Comparison of ENCODE assay signal across 11 cellular contexts in the genomic region with DNA sequence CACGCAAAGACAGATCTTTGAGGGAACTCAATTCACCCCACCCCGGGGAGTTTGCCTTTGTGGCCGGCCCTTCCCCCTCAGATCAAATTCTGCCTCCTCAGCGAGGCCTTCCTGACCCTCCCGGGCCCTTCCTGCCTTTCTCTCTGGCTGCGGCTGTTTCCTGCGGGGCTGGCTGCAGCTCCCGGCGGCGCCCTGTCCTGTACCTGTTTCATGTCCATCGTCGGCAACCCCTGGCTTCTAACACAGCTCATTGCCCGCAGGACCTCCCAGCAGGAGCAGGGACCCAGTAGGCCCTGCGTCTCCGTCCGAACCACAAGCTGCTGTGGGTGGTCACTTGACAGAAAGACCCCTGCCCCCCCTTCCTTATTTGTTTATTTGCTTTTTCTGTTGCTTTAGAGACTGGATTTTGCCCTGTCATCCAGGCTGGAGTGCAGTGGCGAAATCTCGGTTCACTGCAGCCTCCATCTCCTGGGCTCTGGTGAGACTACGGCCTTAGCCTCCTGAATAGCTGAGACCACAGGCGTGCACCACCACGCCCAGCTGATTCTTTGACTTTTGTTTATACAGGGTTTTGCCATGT. TPM values are rescaled to one million over a fixed set of nuclear protein-coding genes. Genes with fewer than 3 reads are reported as not detected.
DNase-seq lines count a peak whose midpoint lies in the region; ATAC-seq and TF ChIP-seq lines count a peak whose summit lies in the region.
"Had no signal": no experiment of that assay in that cellular context is flagged by ENCODE, and none has a peak within 500 bp of the region (broad histone marks: within the 10 kb centered on the region; RNA-seq: fewer than 3 reads in every experiment).

No MANE protein-coding gene starts in this region.

- H3K27me3 ChIP-seq in liver (ENCODE audit: control insufficient read depth in 4 of 4, insufficient read depth in 4 of 4, low read length in 3 of 4) = no peaks in the 10 kb centered on the region
- no peaks in the 10 kb centered on the region for H3K27me3 ChIP-seq in thyroid gland
- H3K27me3 ChIP-seq: testis had no signal

- peak overlapping the region; percentile 77 for H3K4me3 Mint-ChIP-seq in endothelial cell (ENCODE audit: unreplicated experiment)
- H3K4me3 Mint-ChIP-seq in activated CD8-positive, alpha-beta memory T cell treated with anti-CD3 and anti-CD28 coated beads, Interleukin-2, amount 10 ng/mL, durations not matched to agents 7 days and 5 days = no peak overlapping the region

- no peaks in the 10 kb centered on the region for H3K36me3 Mint-ChIP-seq in endothelial cell (ENCODE audit: low read depth, unreplicated experiment)
- no peaks in the 10 kb centered on the region for H3K36me3 Mint-ChIP-seq in activated CD8-positive, alpha-beta memory T cell treated with anti-CD3 and anti-CD28 coated beads, Interleukin-2, amount 10 ng/mL, durations not matched to agents 7 days and 5 days

- TF ChIP-seq POLR2A in thyroid gland (IDR thresholded peaks at IDR 0.05) = no peak

- peak overlapping the region; percentile 100 for H3K27ac Mint-ChIP-seq in endothelial cell (ENCODE audit: unreplicated experiment)
- no peak overlapping the region for H3K27ac Mint-ChIP-seq in activated CD8-positive, alpha-beta memory T cell treated with anti-CD3 and anti-CD28 coated beads, Interleukin-2, amount 10 ng/mL, durations not matched to agents 7 days and 5 days

- peaks cover 8% of the 10 kb centered on the region for H3K27me3 Mint-ChIP-seq in endothelial cell (ENCODE audit: unreplicated experiment)
- H3K27me3 Mint-ChIP-seq in activated CD8-positive, alpha-beta memory T cell treated with anti-CD3 and anti-CD28 coated beads, Interleukin-2, amount 10 ng/mL, durations not matched to agents 7 days and 5 days = no peaks in the 10 kb centered on the region

- CTCF ChIA-PET in RWPE1 (lab: Yijun Ruan, JAX) = no interaction called here
- CTCF ChIA-PET in activated CD8-positive, alpha-beta memory T cell treated with anti-CD3 and anti-CD28 coated beads, Interleukin-2, amount 10 ng/mL, durations not matched to agents 7 days and 5 days (lab: Charles Lee) = no interaction called here

- intact Hi-C loops in thyroid gland (cut with DNase I) = no loop called here

- TF ChIP-seq RAD21 in liver (IDR thresholded peaks at IDR 0.05) = no peak

- no peaks in the 10 kb centered on the region for H3K4me1 ChIP-seq in liver (ENCODE audit: control insufficient read depth in 4 of 4, insufficient read depth in 4 of 4, low read length in 3 of 4)
- H3K4me1 ChIP-seq in thyroid gland = peaks cover 5 to 38% of the 10 kb centered on the region in 2 donors

- no peak overlapping the region for H3K9ac ChIP-seq in liver (ENCODE audit: low read depth in 1 of 2, low read length in 2 of 2)

- DNase-seq in RWPE1 (ENCODE audit: low spot score) (no peak), endothelial cell (ENCODE audit: low spot score) (peak; percentile 79), thyroid gland (no peak), NCI-H187 (lab: John Stamatoyannopoulos, UW) (no peak), NOMO-1 treated with dmso at 0.1 percent for 144 hours (lab: John Stamatoyannopoulos, UW; ENCODE audit: unreplicated experiment) (no peak), NK-92 (lab: John Stamatoyannopoulos, UW; ENCODE audit: unreplicated experiment) (no peak)
- no peak for DNase-seq in activated CD8-positive, alpha-beta memory T cell treated with anti-CD3 and anti-CD28 coated beads, Interleukin-2, amount 10 ng/mL, durations not matched to agents 7 days and 5 days
- DNase-seq: testis had no signal

- H3K27ac ChIP-seq in RWPE1 (peak overlapping the region; percentile 99), liver (ENCODE audit: low read depth in 1 of 2, low read length in 2 of 2) (peak overlapping the region; percentile 54 to 57), thyroid gland (peak overlapping the region; percentile 56 to 74 (median 61))

- POLR2A ChIA-PET in RWPE1 (lab: Yijun Ruan, JAX; ENCODE audit: low non-redundant PET) = no interaction called here

- H3K9me3 Mint-ChIP-seq in endothelial cell (ENCODE audit: unreplicated experiment) = no peaks in the 10 kb centered on the region
- no peaks in the 10 kb centered on the region for H3K9me3 Mint-ChIP-seq in activated CD8-positive, alpha-beta memory T cell treated with anti-CD3 and anti-CD28 coated beads, Interleukin-2, amount 10 ng/mL, durations not matched to agents 7 days and 5 days (ENCODE audit: low read depth)

- ATAC-seq in activated CD8-positive, alpha-beta memory T cell treated with anti-CD3 and anti-CD28 coated beads, Interleukin-2, amount 10 ng/mL, durations not matched to agents 7 days and 5 days = no peak

- TF ChIP-seq CTCF in RWPE1 (conservative IDR thresholded peaks at IDR 0.05; ENCODE audit: low read depth) (no peak), endothelial cell (IDR thresholded peaks at IDR 0.05; ENCODE audit: unreplicated experiment) (no peak), liver (IDR thresholded peaks at IDR 0.05; ENCODE audit: low read depth, low read length, missing input control) (no peak), thyroid gland (IDR thresholded peaks at IDR 0.05) (no peak)

- H3K36me3 ChIP-seq in liver (ENCODE audit: control insufficient read depth in 4 of 4, insufficient read depth in 3 of 4, low read depth in 1 of 4, low read length in 3 of 4) = no peaks in the 10 kb centered on the region
- H3K36me3 ChIP-seq in thyroid gland = no peaks in the 10 kb centered on the region

- H3K4me3 ChIP-seq in liver (ENCODE audit: low read depth in 1 of 3, low read length in 3 of 3) = no peak overlapping the region
- H3K4me3 ChIP-seq in thyroid gland (replicated peaks in 1 of 3) = no peak overlapping the region
- H3K4me3 ChIP-seq: testis had no signal

- WGBS in liver = 57% methylated on average over 21 of the region's 21 CpGs
- 73 to 76% methylated on average over 21 of the region's 21 CpGs for WGBS in thyroid gland, 2 donors

- H3K9me3 ChIP-seq in liver (ENCODE audit: control insufficient read depth in 4 of 4, low read length in 3 of 4) = no peaks in the 10 kb centered on the region
- H3K9me3 ChIP-seq in thyroid gland = no peaks in the 10 kb centered on the region
- H3K9me3 ChIP-seq: testis had no signal

- peaks cover 29% of the 10 kb centered on the region for H3K4me1 Mint-ChIP-seq in endothelial cell (ENCODE audit: unreplicated experiment)
- H3K4me1 Mint-ChIP-seq in activated CD8-positive, alpha-beta memory T cell treated with anti-CD3 and anti-CD28 coated beads, Interleukin-2, amount 10 ng/mL, durations not matched to agents 7 days and 5 days = no peaks in the 10 kb centered on the region

TF ChIP-seq in liver, 16 proteins besides CTCF, POLR2A, EP300 and RAD21 (continues in another document):
- peak; percentile 18 for TF ChIP-seq SP1 (IDR thresholded peaks at IDR 0.05)
- TF ChIP-seq, protein P1, sequence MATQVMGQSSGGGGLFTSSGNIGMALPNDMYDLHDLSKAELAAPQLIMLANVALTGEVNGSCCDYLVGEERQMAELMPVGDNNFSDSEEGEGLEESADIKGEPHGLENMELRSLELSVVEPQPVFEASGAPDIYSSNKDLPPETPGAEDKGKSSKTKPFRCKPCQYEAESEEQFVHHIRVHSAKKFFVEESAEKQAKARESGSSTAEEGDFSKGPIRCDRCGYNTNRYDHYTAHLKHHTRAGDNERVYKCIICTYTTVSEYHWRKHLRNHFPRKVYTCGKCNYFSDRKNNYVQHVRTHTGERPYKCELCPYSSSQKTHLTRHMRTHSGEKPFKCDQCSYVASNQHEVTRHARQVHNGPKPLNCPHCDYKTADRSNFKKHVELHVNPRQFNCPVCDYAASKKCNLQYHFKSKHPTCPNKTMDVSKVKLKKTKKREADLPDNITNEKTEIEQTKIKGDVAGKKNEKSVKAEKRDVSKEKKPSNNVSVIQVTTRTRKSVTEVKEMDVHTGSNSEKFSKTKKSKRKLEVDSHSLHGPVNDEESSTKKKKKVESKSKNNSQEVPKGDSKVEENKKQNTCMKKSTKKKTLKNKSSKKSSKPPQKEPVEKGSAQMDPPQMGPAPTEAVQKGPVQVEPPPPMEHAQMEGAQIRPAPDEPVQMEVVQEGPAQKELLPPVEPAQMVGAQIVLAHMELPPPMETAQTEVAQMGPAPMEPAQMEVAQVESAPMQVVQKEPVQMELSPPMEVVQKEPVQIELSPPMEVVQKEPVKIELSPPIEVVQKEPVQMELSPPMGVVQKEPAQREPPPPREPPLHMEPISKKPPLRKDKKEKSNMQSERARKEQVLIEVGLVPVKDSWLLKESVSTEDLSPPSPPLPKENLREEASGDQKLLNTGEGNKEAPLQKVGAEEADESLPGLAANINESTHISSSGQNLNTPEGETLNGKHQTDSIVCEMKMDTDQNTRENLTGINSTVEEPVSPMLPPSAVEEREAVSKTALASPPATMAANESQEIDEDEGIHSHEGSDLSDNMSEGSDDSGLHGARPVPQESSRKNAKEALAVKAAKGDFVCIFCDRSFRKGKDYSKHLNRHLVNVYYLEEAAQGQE (IDR thresholded peaks at IDR 0.05) = no peak
- TF ChIP-seq NR2F2 (IDR thresholded peaks at IDR 0.05) = peak; percentile 78
- TF ChIP-seq RXRA (IDR thresholded peaks at IDR 0.05) = no peak

RNA-seq across cellular contexts. Expression of a gene that starts 7.7 kb away (rescaled TPM):
- total RNA-seq in endothelial cell (ENCODE audit: unreplicated experiment) (614 TPM), liver (100 to 1,000 TPM in 1 of 2 donors, 10 to 100 TPM in 1; 98.1 to 147 TPM), thyroid gland (100 to 1,000 TPM; 161 to 277 (median 199) TPM)
- polyA plus RNA-seq in liver = 10 to 100 TPM; 72.9 to 76.5 TPM
- total RNA-seq in activated CD8-positive, alpha-beta memory T cell treated with anti-CD3 and anti-CD28 coated beads, Interleukin-2, amount 10 ng/mL, durations not matched to agents 7 days and 5 days = 100 to 1,000 TPM; 481 to 631 TPM

RNA-seq across cellular contexts. Expression of a gene that starts 32.2 kb away (rescaled TPM):
- total RNA-seq in endothelial cell (ENCODE audit: unreplicated experiment) (17.6 TPM), liver (1 to 10 TPM in 1 of 2 donors, not detected in 1; 3.1 TPM), thyroid gland (not detected)
- polyA plus RNA-seq in liver = not detected
- total RNA-seq in activated CD8-positive, alpha-beta memory T cell treated with anti-CD3 and anti-CD28 coated beads, Interleukin-2, amount 10 ng/mL, durations not matched to agents 7 days and 5 days = not detected
- total RNA-seq: T-helper 2 cell treated with Interferon-gamma antibody and Interleukin-4, amounts not matched to agents 100 ng/mL and 5 ng/mL, for 36 hours had no signal

RNA-seq across cellular contexts. Expression of a gene that starts 38.1 kb away (rescaled TPM):
- 0.21 TPM for total RNA-seq in endothelial cell (ENCODE audit: unreplicated experiment)
- 10 to 100 TPM in 1 of 2 donors, under 1 TPM in 1; 0.08 to 20.2 TPM for total RNA-seq in liver
- 1 to 10 TPM in 1 of 2 donors, under 1 TPM in 1; 0.24 to 1.8 TPM for polyA plus RNA-seq in liver
- not detected for total RNA-seq in thyroid gland
- total RNA-seq in activated CD8-positive, alpha-beta memory T cell treated with anti-CD3 and anti-CD28 coated beads, Interleukin-2, amount 10 ng/mL, durations not matched to agents 7 days and 5 days = not detected
- total RNA-seq: G401; T-helper 2 cell treated with Interferon-gamma antibody and Interleukin-4, amounts not matched to agents 100 ng/mL and 5 ng/mL, for 36 hours had no signal

RNA-seq across cellular contexts. Expression of a gene that starts 38.7 kb away (rescaled TPM):
- total RNA-seq in endothelial cell (ENCODE audit: unreplicated experiment) (not detected), liver (under 1 TPM in 1 of 2 donors, not detected in 1; 0.08 TPM), thyroid gland (under 1 TPM in 2 of 4 donors, not detected in 2; 0.63 to 0.68 TPM)
- under 1 TPM in 1 of 2 donors, not detected in 1; 0.05 TPM for polyA plus RNA-seq in liver
- not detected for total RNA-seq in activated CD8-positive, alpha-beta memory T cell treated with anti-CD3 and anti-CD28 coated beads, Interleukin-2, amount 10 ng/mL, durations not matched to agents 7 days and 5 days
- total RNA-seq: T-helper 2 cell treated with Interferon-gamma antibody and Interleukin-4, amounts not matched to agents 100 ng/mL and 5 ng/mL, for 36 hours had no signal

RNA-seq across cellular contexts. Expression of a gene that starts 51.2 kb away (rescaled TPM):
- total RNA-seq in endothelial cell (ENCODE audit: unreplicated experiment) = not detected
- total RNA-seq in liver = 100 to 1,000 TPM in 1 of 2 donors, under 1 TPM in 1; 0.17 to 225 TPM
- polyA plus RNA-seq in liver = 1 to 10 TPM in 1 of 2 donors, under 1 TPM in 1; 0.67 to 2.7 TPM
- not detected for total RNA-seq in thyroid gland
- total RNA-seq in activated CD8-positive, alpha-beta memory T cell treated with anti-CD3 and anti-CD28 coated beads, Interleukin-2, amount 10 ng/mL, durations not matched to agents 7 days and 5 days = not detected
- total RNA-seq: G401; T-helper 2 cell treated with Interferon-gamma antibody and Interleukin-4, amounts not matched to agents 100 ng/mL and 5 ng/mL, for 36 hours had no signal
